16 cellular contexts compared by ENCODE assay signal in the genomic region with DNA sequence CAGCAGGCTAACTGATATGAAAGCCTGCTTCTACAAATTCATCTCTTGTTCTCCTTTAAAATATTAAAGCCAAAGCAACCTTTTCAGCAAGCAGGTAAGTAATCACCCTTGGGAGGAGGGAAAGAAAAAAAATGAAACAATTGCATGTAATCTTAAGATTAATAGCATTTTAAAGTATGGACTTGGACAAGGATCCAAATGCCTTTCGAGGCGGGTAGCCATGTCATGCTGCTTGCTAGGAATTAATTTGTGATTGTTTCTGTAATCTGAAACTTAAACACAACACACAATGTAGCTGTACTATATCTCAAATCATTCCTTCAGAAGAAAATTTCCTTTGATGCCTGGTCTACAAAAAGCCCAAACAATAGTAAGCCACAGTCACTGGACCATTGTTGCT.
DNase-seq lines count a peak whose midpoint lies in the region; TF ChIP-seq lines count a peak whose summit lies in the region.
"Had no signal": no experiment of that assay in that cellular context is flagged by ENCODE, and none has a peak within 500 bp of the region (broad histone marks: within the 10 kb centered on the region; RNA-seq: fewer than 3 reads in every experiment).

No MANE protein-coding gene starts in this region.

- H3K4me1 ChIP-seq in transverse colon = no peaks in the 10 kb centered on the region
- H3K4me1 ChIP-seq: BLaER1 had no signal

- H3K4me1 Mint-ChIP-seq in Calu3 (ENCODE audit: low read depth, unreplicated experiment) (peaks cover 50% of the 10 kb centered on the region), neural crest cell (peaks cover 19% of the 10 kb centered on the region)
- H3K4me1 Mint-ChIP-seq: CD8-positive, alpha-beta memory T cell had no signal

- in situ Hi-C loops in transverse colon (cut with MboI; ENCODE audit: low pct_ligation_motif_present in 1 of 4, low pct_unique_long_range_greater_than_20kb in 1 of 4, low sequenced_read_pairs in 3 of 4) = loop anchor here in 1 of 4 donors (25.0 kb wide), 1 partner anchor 365 kb away; no protein-coding TSS in a partner anchor

- no peak overlapping the region for H3K4me3 Mint-ChIP-seq in Calu3 (ENCODE audit: low read depth, unreplicated experiment)
- no peak overlapping the region for H3K4me3 Mint-ChIP-seq in neural crest cell
- H3K4me3 Mint-ChIP-seq: CD8-positive, alpha-beta memory T cell had no signal

- no peaks in the 10 kb centered on the region for H3K9me3 ChIP-seq in transverse colon
- H3K9me3 ChIP-seq: BLaER1 had no signal

- peaks cover 51% of the 10 kb centered on the region for H3K36me3 Mint-ChIP-seq in Calu3 (ENCODE audit: insufficient read depth, unreplicated experiment)
- peaks cover 11% of the 10 kb centered on the region for H3K36me3 Mint-ChIP-seq in neural crest cell (ENCODE audit: low read depth)
- H3K36me3 Mint-ChIP-seq: CD8-positive, alpha-beta memory T cell had no signal

- TF ChIP-seq POLR2A in transverse colon (IDR thresholded peaks at IDR 0.05) = no peak

- peaks cover 0 to 13% (median 5%) of the 10 kb centered on the region in 4 donors for H3K36me3 ChIP-seq in transverse colon

- H3K27me3 Mint-ChIP-seq in Calu3 (ENCODE audit: unreplicated experiment) = no peaks in the 10 kb centered on the region
- no peaks in the 10 kb centered on the region for H3K27me3 Mint-ChIP-seq in neural crest cell (ENCODE audit: low read depth)

- H3K9me3 Mint-ChIP-seq in Calu3 (ENCODE audit: low read depth, unreplicated experiment) = no peaks in the 10 kb centered on the region
- no peaks in the 10 kb centered on the region for H3K9me3 Mint-ChIP-seq in neural crest cell
- H3K9me3 Mint-ChIP-seq: CD8-positive, alpha-beta memory T cell had no signal

- H3K27ac ChIP-seq in transverse colon = no peak overlapping the region
- H3K27ac ChIP-seq: BLaER1, GM23248 had no signal

- DNase-seq in Calu3 = no peak
- DNase-seq in fibroblast of peridontal ligament (ENCODE audit: extremely low read depth) = peak; percentile 41
- DNase-seq in neural crest cell (ENCODE audit: low read depth, low spot score) = no peak
- no peak for DNase-seq in DMS153 treated with DMSO at 0.1 percent for 48 hours (lab: John Stamatoyannopoulos, UW; ENCODE audit: unreplicated experiment)
- DNase-seq in NCI-H2196 treated with DMSO at 0.1 percent for 48 hours (lab: John Stamatoyannopoulos, UW; ENCODE audit: unreplicated experiment) = no peak
- no peak for DNase-seq in kidney glomerular epithelial cell (lab: John Stamatoyannopoulos, UW)
- no peak for DNase-seq in transverse colon
- DNase-seq: 8988T; AML-193; CD8-positive, alpha-beta memory T cell; DMS 273 treated with DMSO at 0.1 percent for 48 hours; DMS79; GM23248 had no signal

- WGBS in transverse colon (ENCODE audit: low coverage in 1 of 2), 2 donors = 88 to 94% methylated on average over 2 of the region's 2 CpGs

- peak; percentile 66; the same call in 1 of the 2 replicates for TF ChIP-seq EP300 in Ishikawa (IDR thresholded peaks at IDR 0.05; ENCODE audit: borderline replicate concordance)
- no peak for TF ChIP-seq EP300 in transverse colon (IDR thresholded peaks at IDR 0.05; ENCODE audit: low read depth)

- H3K4me3 ChIP-seq in transverse colon = no peak overlapping the region
- H3K4me3 ChIP-seq: BLaER1, GM23248, K562 had no signal

- TF ChIP-seq CTCF in Calu3 (IDR thresholded peaks at IDR 0.05; ENCODE audit: unreplicated experiment) = no peak
- TF ChIP-seq CTCF in neural crest cell (conservative IDR thresholded peaks at IDR 0.05) = no peak
- no peak for TF ChIP-seq CTCF in transverse colon (IDR thresholded peaks at IDR 0.05)

- TF ChIP-seq RAD21 in Ishikawa (IDR thresholded peaks at IDR 0.05; ENCODE audit: low read depth) = no peak

- intact Hi-C loops in Calu3 (cut with micrococcal nuclease; ENCODE audit: unreplicated experiment) (no loop called here), transverse colon (cut with DNase I; ENCODE audit: low total_unique reads) (no loop called here)

- H3K27me3 ChIP-seq in transverse colon = no peaks in the 10 kb centered on the region
- H3K27me3 ChIP-seq: BLaER1 had no signal

- peak overlapping the region; percentile 37 for H3K27ac Mint-ChIP-seq in Calu3 (ENCODE audit: unreplicated experiment)
- peak overlapping the region; percentile 70 for H3K27ac Mint-ChIP-seq in neural crest cell (ENCODE audit: unreplicated experiment)
- H3K27ac Mint-ChIP-seq: CD8-positive, alpha-beta memory T cell had no signal

- CTCF ChIA-PET in Calu3 (lab: Charles Lee) = no interaction called here

- BruUV-seq in Calu3 (replicated peaks; lab: Mats Ljungman, UMichigan) = no TSS peak

TF ChIP-seq in Ishikawa, 13 proteins besides CTCF, POLR2A, EP300 and RAD21:
- TF ChIP-seq, protein P1, sequence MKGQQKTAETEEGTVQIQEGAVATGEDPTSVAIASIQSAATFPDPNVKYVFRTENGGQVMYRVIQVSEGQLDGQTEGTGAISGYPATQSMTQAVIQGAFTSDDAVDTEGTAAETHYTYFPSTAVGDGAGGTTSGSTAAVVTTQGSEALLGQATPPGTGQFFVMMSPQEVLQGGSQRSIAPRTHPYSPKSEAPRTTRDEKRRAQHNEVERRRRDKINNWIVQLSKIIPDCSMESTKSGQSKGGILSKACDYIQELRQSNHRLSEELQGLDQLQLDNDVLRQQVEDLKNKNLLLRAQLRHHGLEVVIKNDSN (IDR thresholded peaks at IDR 0.05) = no peak
- no peak for TF ChIP-seq EGR1 (IDR thresholded peaks at IDR 0.05)
- TF ChIP-seq NFIC (IDR thresholded peaks at IDR 0.05) = peak; percentile 85
- TF ChIP-seq TEAD4 (IDR thresholded peaks at IDR 0.05) = peak; percentile 63; the same call in 1 of the 2 replicates
- TF ChIP-seq TCF12 (IDR thresholded peaks at IDR 0.05; ENCODE audit: low read depth) = peak; percentile 63
- peak; percentile 46; the same call in 1 of the 2 replicates for TF ChIP-seq FOXM1 (IDR thresholded peaks at IDR 0.05; ENCODE audit: borderline replicate concordance, low read depth)
TF ChIP-seq in Ishikawa: peak in this region for 4.
